8 cellular contexts compared by ENCODE assay signal in the genomic region with DNA sequence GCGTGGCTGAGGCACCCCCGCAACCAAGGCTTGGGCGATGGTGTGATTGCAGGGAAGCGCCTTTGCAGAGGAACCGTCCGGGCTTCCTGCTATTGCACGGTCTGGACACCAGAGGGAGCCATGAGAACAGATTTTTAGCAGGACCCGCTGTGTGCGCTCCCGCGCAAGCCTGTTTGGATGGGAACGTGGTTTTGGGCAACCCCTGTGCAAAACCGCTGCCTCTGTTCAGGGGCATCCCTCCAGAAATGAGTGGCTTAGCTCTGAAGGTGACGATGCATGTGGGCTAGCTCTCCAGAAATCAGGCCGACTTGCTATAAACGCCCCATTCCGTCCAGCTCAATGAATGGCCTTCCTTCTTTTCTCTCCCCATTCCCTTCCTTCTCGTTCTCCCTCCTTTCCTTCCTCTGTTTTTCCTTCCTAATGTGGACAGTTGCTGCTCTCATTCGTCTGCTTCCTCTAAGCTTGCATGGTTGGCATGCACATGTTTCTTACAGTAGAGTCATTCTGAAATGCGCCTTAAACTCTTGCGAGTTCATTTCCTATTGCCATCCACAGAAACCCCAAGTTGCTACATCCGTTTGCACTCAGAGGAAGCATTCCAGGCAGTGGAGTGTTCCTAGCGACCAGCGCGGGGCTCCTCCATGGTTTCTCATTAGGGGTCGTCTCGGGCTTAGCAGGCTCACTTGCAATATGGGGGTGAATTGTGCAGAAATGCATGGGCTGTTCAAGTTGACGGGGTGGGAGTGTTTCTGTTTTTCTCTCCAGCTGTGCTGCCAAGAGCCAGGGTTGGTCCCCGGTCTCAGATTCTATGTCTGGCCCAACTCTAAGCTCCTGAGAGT.
DNase-seq lines count a peak whose midpoint lies in the region; ATAC-seq and TF ChIP-seq lines count a peak whose summit lies in the region.

No MANE protein-coding gene starts in this region.

- no peak overlapping the region for H3K23ac ChIP-seq in mesenchymal stem cell (ENCODE audit: low read length in 2 of 2)

- H3K14ac ChIP-seq in mesenchymal stem cell (ENCODE audit: low read length in 2 of 2), result no peak overlapping the region

- no peak overlapping the region for H3K4ac ChIP-seq in mesenchymal stem cell (ENCODE audit: low read depth in 1 of 2, low read length in 2 of 2)

- no peaks in the 10 kb centered on the region for H3K9me3 ChIP-seq in effector memory CD4-positive, alpha-beta T cell (ENCODE audit: control insufficient read depth, low read length)
- no peaks in the 10 kb centered on the region for H3K9me3 ChIP-seq in mesenchymal stem cell (ENCODE audit: control insufficient read depth, low read length)

- peak overlapping the region; percentile 28 for H3K4me3 Mint-ChIP-seq in activated CD4-positive, alpha-beta memory T cell treated with anti-CD3 and anti-CD28 coated beads, Interleukin-2, amount 10 ng/mL, durations not matched to agents 7 days and 5 days

- ATAC-seq in HG02870 (IDR thresholded peaks at IDR 0.05; ENCODE audit: unreplicated experiment), result peak; percentile 72
- no peak for ATAC-seq in GM18861 (IDR thresholded peaks at IDR 0.05; ENCODE audit: unreplicated experiment)

- no peaks in the 10 kb centered on the region for H3K9me3 Mint-ChIP-seq in activated CD4-positive, alpha-beta memory T cell treated with anti-CD3 and anti-CD28 coated beads, Interleukin-2, amount 10 ng/mL, durations not matched to agents 7 days and 5 days

- CTCF ChIA-PET in activated CD4-positive, alpha-beta memory T cell treated with anti-CD3 and anti-CD28 coated beads, Interleukin-2, amount 10 ng/mL, durations not matched to agents 7 days and 5 days (lab: Charles Lee), result interaction anchor here (0.6 to 1.4 kb wide), 9 partner anchors 19 to 906 kb away, joined by 3 to 7 read pairs (median 3); no protein-coding TSS in a partner anchor

- no peaks in the 10 kb centered on the region for H3K36me3 ChIP-seq in effector memory CD4-positive, alpha-beta T cell (ENCODE audit: control insufficient read depth, insufficient read depth, low read length)
- no peaks in the 10 kb centered on the region for H3K36me3 ChIP-seq in mesenchymal stem cell (ENCODE audit: control insufficient read depth in 1 of 2, insufficient read depth in 2 of 2, low read depth in 1 of 2, low read length in 2 of 2)

- H3K27ac ChIP-seq in effector memory CD4-positive, alpha-beta T cell (ENCODE audit: insufficient read depth, low read length, poor library complexity, severe bottlenecking), result no peak overlapping the region
- H3K27ac ChIP-seq in mesenchymal stem cell (ENCODE audit: low read length, poor library complexity, severe bottlenecking), result no peak overlapping the region

- POLR2A ChIA-PET in activated CD4-positive, alpha-beta memory T cell treated with anti-CD3 and anti-CD28 coated beads, Interleukin-2, amount 10 ng/mL, durations not matched to agents 7 days and 5 days (lab: Charles Lee), result no interaction called here

- no peaks in the 10 kb centered on the region for H3K27me3 ChIP-seq in effector memory CD4-positive, alpha-beta T cell (replicated peaks; ENCODE audit: control insufficient read depth, insufficient read depth, low read length, poor library complexity, severe bottlenecking)
- H3K27me3 ChIP-seq in mesenchymal stem cell (ENCODE audit: control insufficient read depth in 1 of 2, insufficient read depth in 1 of 2, low read length in 2 of 2), result peaks cover 10 to 20% of the 10 kb centered on the region in 2 experiments

- peak; percentile 92 for TF ChIP-seq CTCF in GM12873 (IDR thresholded peaks at IDR 0.05; ENCODE audit: insufficient read depth, low read depth, low read length, missing control alignments)

- H3K36me3 Mint-ChIP-seq in activated CD4-positive, alpha-beta memory T cell treated with anti-CD3 and anti-CD28 coated beads, Interleukin-2, amount 10 ng/mL, durations not matched to agents 7 days and 5 days (ENCODE audit: low read depth), result no peaks in the 10 kb centered on the region

- no peaks in the 10 kb centered on the region for H3K79me1 ChIP-seq in mesenchymal stem cell (replicated peaks; ENCODE audit: low read length, poor library complexity, severe bottlenecking)

- peak overlapping the region; percentile 42 for H3K4me2 ChIP-seq in mesenchymal stem cell (ENCODE audit: low read length, poor library complexity, severe bottlenecking)

- 19% methylated on average over 29 of the region's 29 CpGs for WGBS in mesenchymal stem cell

- no peak overlapping the region for H4K91ac ChIP-seq in mesenchymal stem cell (ENCODE audit: low read length)

- H2BK120ac ChIP-seq in mesenchymal stem cell (ENCODE audit: low read depth, low read length), result no peak overlapping the region

- H3K9ac ChIP-seq in mesenchymal stem cell (ENCODE audit: low read length), result no peak overlapping the region

- peaks cover 11% of the 10 kb centered on the region for H3K4me1 Mint-ChIP-seq in activated CD4-positive, alpha-beta memory T cell treated with anti-CD3 and anti-CD28 coated beads, Interleukin-2, amount 10 ng/mL, durations not matched to agents 7 days and 5 days

- H3K18ac ChIP-seq in mesenchymal stem cell (ENCODE audit: low read depth in 1 of 2, low read length in 2 of 2), result no peak overlapping the region

- peak overlapping the region; percentile 31 for H3K4me3 ChIP-seq in effector memory CD4-positive, alpha-beta T cell (ENCODE audit: insufficient read depth, low read depth, low read length, poor library complexity, severe bottlenecking)
- peak overlapping the region in 1 of 2 experiments; percentile 66 for H3K4me3 ChIP-seq in mesenchymal stem cell (ENCODE audit: insufficient read depth in 1 of 2, low read depth in 1 of 2, low read length in 2 of 2)

- H2AFZ ChIP-seq in mesenchymal stem cell (ENCODE audit: low read depth, low read length), result no peak overlapping the region

- no peak overlapping the region for H2AK5ac ChIP-seq in mesenchymal stem cell (ENCODE audit: low read length, severe bottlenecking)

- peaks cover 6% of the 10 kb centered on the region for H3K27me3 Mint-ChIP-seq in activated CD4-positive, alpha-beta memory T cell treated with anti-CD3 and anti-CD28 coated beads, Interleukin-2, amount 10 ng/mL, durations not matched to agents 7 days and 5 days

- no peak overlapping the region for H2BK12ac ChIP-seq in mesenchymal stem cell (ENCODE audit: low read length in 2 of 2)

- no peak overlapping the region for H2BK5ac ChIP-seq in mesenchymal stem cell (ENCODE audit: low read depth, low read length, poor library complexity, severe bottlenecking)

- H2BK15ac ChIP-seq in mesenchymal stem cell (ENCODE audit: low read depth, poor library complexity, severe bottlenecking), result no peak overlapping the region

- peak; percentile 56 for DNase-seq in NCI-H460 (ENCODE audit: extremely low read depth, low read depth)
- DNase-seq in activated CD4-positive, alpha-beta memory T cell treated with anti-CD3 and anti-CD28 coated beads, Interleukin-2, amount 10 ng/mL, durations not matched to agents 7 days and 5 days, result peak; percentile 70
- peak; percentile 15 to 61 (median 23) for DNase-seq in effector memory CD4-positive, alpha-beta T cell
- DNase-seq in mesenchymal stem cell, result peak; percentile 43
- peak; percentile 13 for DNase-seq in stimulated activated CD8-positive, alpha-beta memory T cell treated with anti-CD3 and anti-CD28 coated beads, Interleukin-12 subunit alpha, Interleukin-12 subunit beta, amount 100 ng/mL, for 4 hours (ENCODE audit: low read depth)

- no peak overlapping the region for H4K8ac ChIP-seq in mesenchymal stem cell (ENCODE audit: low read length)

- H3K27ac Mint-ChIP-seq in activated CD4-positive, alpha-beta memory T cell treated with anti-CD3 and anti-CD28 coated beads, Interleukin-2, amount 10 ng/mL, durations not matched to agents 7 days and 5 days, result no peak overlapping the region

- peaks cover 8% of the 10 kb centered on the region for H3K4me1 ChIP-seq in effector memory CD4-positive, alpha-beta T cell (ENCODE audit: control insufficient read depth, insufficient read depth, low read length, poor library complexity, severe bottlenecking)
- peaks cover 1% of the 10 kb centered on the region for H3K4me1 ChIP-seq in mesenchymal stem cell (ENCODE audit: control insufficient read depth, insufficient read depth, low read depth, low read length)

Comparison
In these comparisons a context has a peak if more than half of its experiments do, and no peak if none do; other contexts are left out.
1. DNase-seq: peak in every context shown above with its lines; median percentile 70 in activated CD4-positive, alpha-beta memory T cell treated with anti-CD3 and anti-CD28 coated beads, Interleukin-2, amount 10 ng/mL, durations not matched to agents 7 days and 5 days; 56 in NCI-H460; 43 in mesenchymal stem cell; 23 in effector memory CD4-positive, alpha-beta T cell; 13 in stimulated activated CD8-positive, alpha-beta memory T cell treated with anti-CD3 and anti-CD28 coated beads, Interleukin-12 subunit alpha, Interleukin-12 subunit beta, amount 100 ng/mL, for 4 hours.